ENCODE assay signal across 14 cellular contexts in the genomic region with DNA sequence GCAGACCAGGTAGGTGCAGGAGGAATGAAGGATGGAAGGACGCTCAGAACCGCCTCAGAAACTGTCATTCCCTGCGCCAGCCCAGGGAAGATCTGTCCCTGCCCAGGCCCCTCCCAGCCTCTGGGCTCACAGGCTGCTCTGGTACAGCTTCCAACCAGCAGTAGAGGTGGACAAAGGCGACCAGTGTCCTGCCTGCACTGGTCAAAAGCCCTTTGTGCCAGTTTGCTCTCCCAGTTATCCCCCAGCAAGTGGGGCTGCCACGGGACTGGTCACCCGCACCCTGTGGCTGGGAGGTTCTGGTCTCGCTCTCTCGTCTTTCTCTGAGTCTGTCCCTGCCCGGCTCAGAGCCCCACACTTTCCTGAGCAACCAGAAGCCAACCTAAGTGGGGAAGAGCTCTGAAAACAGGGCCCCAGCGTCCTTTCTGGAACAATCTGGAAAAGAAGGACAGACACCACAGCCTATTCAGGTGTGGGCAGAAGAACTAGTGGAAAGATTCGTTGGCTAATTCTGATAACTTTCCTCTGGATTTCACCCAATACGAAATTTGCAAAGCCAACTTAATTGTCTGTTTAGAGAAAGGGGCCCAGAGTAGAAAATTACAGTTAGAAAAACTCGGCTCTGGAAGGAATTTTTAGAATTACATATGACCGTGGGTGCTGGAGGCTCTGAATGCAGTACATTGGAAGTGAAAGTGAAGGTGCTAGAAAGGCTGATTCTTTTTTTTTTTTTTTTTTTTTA. TPM values are rescaled to one million over a fixed set of nuclear protein-coding genes. Genes with fewer than 3 reads are reported as not detected.
DNase-seq lines count a peak whose midpoint lies in the region; ATAC-seq and TF ChIP-seq lines count a peak whose summit lies in the region.
"Had no signal": no experiment of that assay in that cellular context is flagged by ENCODE, and none has a peak within 500 bp of the region (broad histone marks: within the 10 kb centered on the region; RNA-seq: fewer than 3 reads in every experiment).

No MANE protein-coding gene starts in this region.

- H3K9me3 Mint-ChIP-seq in activated CD4-positive, alpha-beta T cell treated with anti-CD3 and anti-CD28 coated beads, Interleukin-2, amount 10 ng/mL, durations not matched to agents 7 days and 5 days: no peaks in the 10 kb centered on the region

- H3K4me1 ChIP-seq in heart left ventricle (peaks cover 0 to 44% (median 20%) of the 10 kb centered on the region in 12 donors), transverse colon (no peaks in the 10 kb centered on the region)
- H3K4me1 ChIP-seq: colonic mucosa, foreskin keratinocyte had no signal

- H3K9me3 ChIP-seq in heart left ventricle: no peaks in the 10 kb centered on the region
- no peaks in the 10 kb centered on the region for H3K9me3 ChIP-seq in transverse colon
- H3K9me3 ChIP-seq: colonic mucosa, spleen had no signal

- H3K27me3 ChIP-seq in heart left ventricle (no peaks in the 10 kb centered on the region), transverse colon (no peaks in the 10 kb centered on the region)
- H3K27me3 ChIP-seq: colonic mucosa, foreskin keratinocyte, spleen had no signal

- CTCF ChIA-PET in activated CD4-positive, alpha-beta T cell treated with anti-CD3 and anti-CD28 coated beads, Interleukin-2, amount 10 ng/mL, durations not matched to agents 7 days and 5 days (lab: Charles Lee): no interaction called here

- H3K27me3 Mint-ChIP-seq in activated CD4-positive, alpha-beta T cell treated with anti-CD3 and anti-CD28 coated beads, Interleukin-2, amount 10 ng/mL, durations not matched to agents 7 days and 5 days: no peaks in the 10 kb centered on the region

- no peak overlapping the region for H3K4me3 Mint-ChIP-seq in activated CD4-positive, alpha-beta T cell treated with anti-CD3 and anti-CD28 coated beads, Interleukin-2, amount 10 ng/mL, durations not matched to agents 7 days and 5 days

- H3K27ac ChIP-seq in heart left ventricle (peak overlapping the region; percentile 71 to 95 (median 86)), transverse colon (peak overlapping the region; percentile 2 to 29 (median 16))
- H3K27ac ChIP-seq: 22Rv1, colonic mucosa, foreskin keratinocyte, WERI-Rb-1 had no signal

- peaks cover 0 to 57% (median 21%) of the 10 kb centered on the region in 9 donors for H3K36me3 ChIP-seq in heart left ventricle
- no peaks in the 10 kb centered on the region for H3K36me3 ChIP-seq in transverse colon
- H3K36me3 ChIP-seq: colonic mucosa had no signal

- 59 to 70% (median 68%) methylated on average over 9 to 14 of the region's 14 CpGs for WGBS in heart left ventricle, 4 donors
- WGBS in transverse colon (ENCODE audit: low coverage in 1 of 2), 2 donors: 37 to 76% methylated on average over 4 to 14 of the region's 14 CpGs

- in situ Hi-C loops in transverse colon (cut with MboI; ENCODE audit: low pct_ligation_motif_present in 1 of 4, low pct_unique_long_range_greater_than_20kb in 1 of 4, low sequenced_read_pairs in 3 of 4): no loop called here

- no peak for DNase-seq in activated CD4-positive, alpha-beta T cell treated with anti-CD3 and anti-CD28 coated beads, Interleukin-2, amount 10 ng/mL, durations not matched to agents 7 days and 5 days
- no peak for DNase-seq in activated CD4-positive, alpha-beta T cell treated with anti-CD3 and anti-CD28 coated beads, Interleukin-2, amount 50 U/mL, for 48 hours
- DNase-seq in heart left ventricle: peak in 2 of 5 donors; percentile 36 to 44
- peak; percentile 85 for DNase-seq in occipital lobe (lab: John Stamatoyannopoulos, UW)
- no peak for DNase-seq in transverse colon
- no peak for DNase-seq in dermis blood vessel endothelial cell
- DNase-seq in NCI-H2227 (lab: John Stamatoyannopoulos, UW; ENCODE audit: unreplicated experiment): no peak
- DNase-seq: colonic mucosa, DMS79, foreskin keratinocyte, spleen, WERI-Rb-1 had no signal

- H3K4me3 ChIP-seq in heart left ventricle (peak overlapping the region in 1 of 12 donors; percentile 32), transverse colon (no peak overlapping the region)
- H3K4me3 ChIP-seq: colonic mucosa, spleen had no signal

- intact Hi-C loops in heart left ventricle (cut with DNase I): loop anchor here in 3 of 10 donors (2.0 to 5.0 kb wide), 3 partner anchors 38 to 53 kb away; partner anchors contain the start of gene RILPL1 (in 2 of the 3)
- intact Hi-C loops in transverse colon (cut with DNase I; ENCODE audit: low total_unique reads): no loop called here

- ATAC-seq in heart left ventricle (peak; percentile 45 to 68 (median 56)), HG03045 (IDR thresholded peaks at IDR 0.05; ENCODE audit: unreplicated experiment) (no peak)
- ATAC-seq: foreskin keratinocyte had no signal

- H3K4me1 Mint-ChIP-seq in activated CD4-positive, alpha-beta T cell treated with anti-CD3 and anti-CD28 coated beads, Interleukin-2, amount 10 ng/mL, durations not matched to agents 7 days and 5 days: peaks cover 35% of the 10 kb centered on the region

- POLR2A ChIA-PET in activated CD4-positive, alpha-beta T cell treated with anti-CD3 and anti-CD28 coated beads, Interleukin-2, amount 10 ng/mL, durations not matched to agents 7 days and 5 days (lab: Charles Lee): no interaction called here

- H3K27ac Mint-ChIP-seq in activated CD4-positive, alpha-beta T cell treated with anti-CD3 and anti-CD28 coated beads, Interleukin-2, amount 10 ng/mL, durations not matched to agents 7 days and 5 days: peak overlapping the region; percentile 36

- no peak for TF ChIP-seq EP300 in transverse colon (IDR thresholded peaks at IDR 0.05; ENCODE audit: low read depth)

- TF ChIP-seq POLR2A in heart left ventricle (IDR thresholded peaks at IDR 0.05): no peak
- no peak for TF ChIP-seq POLR2A in transverse colon (IDR thresholded peaks at IDR 0.05)

- TF ChIP-seq CTCF in heart left ventricle (IDR thresholded peaks at IDR 0.05) (no peak), transverse colon (IDR thresholded peaks at IDR 0.05) (no peak)

- H3K36me3 Mint-ChIP-seq in activated CD4-positive, alpha-beta T cell treated with anti-CD3 and anti-CD28 coated beads, Interleukin-2, amount 10 ng/mL, durations not matched to agents 7 days and 5 days (ENCODE audit: low read depth): peaks cover 3% of the 10 kb centered on the region

RNA-seq across cellular contexts. Expression of gene SNRNP35, which starts 21.7 kb away (rescaled TPM):
- 10 to 100 TPM; 24.8 to 31.7 TPM for total RNA-seq in activated CD4-positive, alpha-beta T cell treated with anti-CD3 and anti-CD28 coated beads, Interleukin-2, amount 10 ng/mL, durations not matched to agents 7 days and 5 days
- total RNA-seq in heart left ventricle (10 to 100 TPM; 18.5 to 27.4 (median 20.0) TPM), occipital lobe (25.4 TPM), transverse colon (10 to 100 TPM in 3 of 4 donors, 1 to 10 TPM in 1; 8.6 to 30.0 (median 25.7) TPM), dermis blood vessel endothelial cell (11.3 and 14.0 TPM in 2 replicates)
- polyA plus RNA-seq in heart left ventricle: 10 to 100 TPM; 26.2 to 72.8 TPM

RNA-seq across cellular contexts. Expression of gene RILPL2, which starts 43.1 kb away (rescaled TPM):
- total RNA-seq in activated CD4-positive, alpha-beta T cell treated with anti-CD3 and anti-CD28 coated beads, Interleukin-2, amount 10 ng/mL, durations not matched to agents 7 days and 5 days: 1 to 10 TPM; 6.0 to 6.5 TPM
- total RNA-seq in heart left ventricle (1 to 10 TPM; 1.6 to 3.4 (median 2.1) TPM), occipital lobe (0.78 TPM), transverse colon (1 to 10 TPM in 3 of 4 donors, under 1 TPM in 1; 0.60 to 2.7 (median 1.4) TPM), dermis blood vessel endothelial cell (3.8 and 4.1 TPM in 2 replicates)
- 1 to 10 TPM; 2.2 to 3.2 TPM for polyA plus RNA-seq in heart left ventricle

RNA-seq across cellular contexts. Expression of gene RILPL1, which starts 53.9 kb away (rescaled TPM):
- under 1 TPM; 0.79 to 0.89 TPM for total RNA-seq in activated CD4-positive, alpha-beta T cell treated with anti-CD3 and anti-CD28 coated beads, Interleukin-2, amount 10 ng/mL, durations not matched to agents 7 days and 5 days
- total RNA-seq in heart left ventricle (100 to 1,000 TPM in 1 of 9 donors, 10 to 100 TPM in 8; 64.1 to 119 (median 79.4) TPM), occipital lobe (4.8 TPM), transverse colon (1 to 10 TPM; 1.6 to 6.7 (median 5.0) TPM), dermis blood vessel endothelial cell (6.0 and 7.4 TPM in 2 replicates)
- polyA plus RNA-seq in heart left ventricle: 10 to 100 TPM; 70.1 to 95.9 TPM
